ENCODE assay signal across 18 cellular contexts in genomic region chr12:56297400-56297799, GRCh38. TPM values are rescaled to one million over a fixed set of nuclear protein-coding genes. Genes with fewer than 3 reads are reported as not detected.
DNase-seq lines count a peak whose midpoint lies in the region; ATAC-seq, FAIRE-seq and TF ChIP-seq lines count a peak whose summit lies in the region.
"Had no signal": no experiment of that assay in that cellular context is flagged by ENCODE, and none has a peak within 500 bp of the region (broad histone marks: within the 10 kb centered on the region; RNA-seq: fewer than 3 reads in every experiment).

No MANE protein-coding gene starts in this region.

- no peaks in the 10 kb centered on the region for H3K27me3 Mint-ChIP-seq in activated T-cell treated with anti-CD3 and anti-CD28 coated beads, Interleukin-2, amount 50 U/mL, for 72 hours (ENCODE audit: low read depth)
- peaks cover 7% of the 10 kb centered on the region for H3K27me3 Mint-ChIP-seq in endothelial cell (ENCODE audit: unreplicated experiment)

- 28% methylated on average over 8 of the region's 8 CpGs for WGBS in GM12878 (ENCODE audit: insufficient coverage, insufficient replicate concordance, low lambda C conversion rate, missing lambda C conversion rate)

- RAD21 ChIA-PET in GM12878 (lab: Charles Lee; ENCODE audit: unreplicated experiment) = interaction anchor here (0.8 to 1.0 kb wide), 2 partner anchors 36 to 91 kb away, joined by 3 read pairs; no protein-coding TSS in a partner anchor

- no peak for FAIRE-seq in GM12878 (lab: Jason Lieb, UNC)

- H3K36me3 Mint-ChIP-seq in activated T-cell treated with anti-CD3 and anti-CD28 coated beads, Interleukin-2, amount 50 U/mL, for 72 hours (ENCODE audit: insufficient read depth in 2 of 2) = peaks cover 4 to 15% of the 10 kb centered on the region in 2 donors
- peaks cover 4% of the 10 kb centered on the region for H3K36me3 Mint-ChIP-seq in endothelial cell (ENCODE audit: low read depth, unreplicated experiment)

- CTCF ChIA-PET in GM12878 (lab: Yijun Ruan, JAX) = interaction anchor here (0.6 to 2.0 kb wide), 10 partner anchors 10 to 340 kb away, joined by 3 to 7 read pairs (median 4); partner anchors contain the start of genes COQ10A and RNF41

- DNase-seq in activated T-cell treated with anti-CD3 and anti-CD28 coated beads, Interleukin-2, amount 50 U/mL, for 72 hours = no peak
- no peak for DNase-seq in activated T-cell treated with anti-CD3 and anti-CD28 coated beads, Interleukin-2, amount 50 U/mL, for 48 hours
- DNase-seq in GM12878 (ENCODE audit: low read depth, low spot score) = no peak
- no peak for DNase-seq in gastrocnemius medialis
- no peak for DNase-seq in tibial artery
- no peak for DNase-seq in endothelial cell (ENCODE audit: low spot score)
- DNase-seq in erythroblast (lab: John Stamatoyannopoulos, UW) = no peak
- DNase-seq: central memory CD4-positive, alpha-beta T cell; DMS53; KG1; lower lobe of right lung; NCI-H1694; NCI-H524 treated with DMSO at 0.1 percent for 48 hours; occipital lobe; RPMI8226; stimulated activated CD4-positive, alpha-beta T cell treated with anti-CD3 and anti-CD28 coated beads, Interleukin-12 subunit alpha, Interleukin-12 subunit beta, amount 100 ng/mL, for 4 hours had no signal

- H3K27me3 ChIP-seq in OCI-LY1 (ENCODE audit: insufficient read depth, low read length) (no peaks in the 10 kb centered on the region), GM12878 (replicated peaks in 1 of 2; ENCODE audit: control insufficient read depth in 2 of 2, insufficient read depth in 2 of 2, low read length in 1 of 2) (no peaks in the 10 kb centered on the region), gastrocnemius medialis (no peaks in the 10 kb centered on the region), tibial artery (no peaks in the 10 kb centered on the region)
- H3K27me3 ChIP-seq: esophagus muscularis mucosa had no signal

- TF ChIP-seq EP300 in GM12878 (IDR thresholded peaks at IDR 0.05; ENCODE audit: borderline replicate concordance in 1 of 2, control insufficient read depth in 1 of 2, low read depth in 2 of 2, low read length in 2 of 2) = no peak

- ATAC-seq in activated T-cell treated with anti-CD3 and anti-CD28 coated beads, Interleukin-2, amount 50 U/mL, for 72 hours (replicated peaks in 1 of 2) = no peak
- ATAC-seq in GM12878 (no peak), gastrocnemius medialis (no peak)
- ATAC-seq: lower lobe of right lung had no signal

- no peak overlapping the region; the same call in 1 of the 2 replicates for H3K9ac ChIP-seq in OCI-LY1 (ENCODE audit: low read length)
- H3K9ac ChIP-seq in GM12878 (ENCODE audit: control insufficient read depth, insufficient read depth, low read length) = no peak overlapping the region

- H4K20me1 ChIP-seq in OCI-LY1 (ENCODE audit: insufficient read depth, low read length) (no peaks in the 10 kb centered on the region), GM12878 (ENCODE audit: control insufficient read depth, insufficient read depth) (no peaks in the 10 kb centered on the region)

- intact Hi-C loops in GM12878 (cut with micrococcal nuclease; ENCODE audit: unreplicated experiment) = no loop called here
- intact Hi-C loops in gastrocnemius medialis (cut with DNase I; ENCODE audit: low total_unique reads) = no loop called here
- intact Hi-C loops in tibial artery (cut with DNase I; ENCODE audit: low total_unique reads) = no loop called here

- peak overlapping the region; percentile 81 for H3K27ac Mint-ChIP-seq in activated T-cell treated with anti-CD3 and anti-CD28 coated beads, Interleukin-2, amount 50 U/mL, for 72 hours
- no peak overlapping the region for H3K27ac Mint-ChIP-seq in endothelial cell (ENCODE audit: unreplicated experiment)

- no peaks in the 10 kb centered on the region for H3K9me2 ChIP-seq in OCI-LY1 (ENCODE audit: low read depth, low read length)

- H3K79me2 ChIP-seq in OCI-LY1 (ENCODE audit: insufficient read depth, low read length) (peaks cover 69% of the 10 kb centered on the region), GM12878 (ENCODE audit: control insufficient read depth, insufficient read depth, low read length) (peaks cover 62% of the 10 kb centered on the region)

- H2AFZ ChIP-seq in OCI-LY1 (ENCODE audit: low read length) (no peak overlapping the region), GM12878 (ENCODE audit: control insufficient read depth, low read depth, low read length) (no peak overlapping the region)

- POLR2A ChIA-PET in GM12878 (lab: Charles Lee) = interaction anchor here (0.5 to 2.2 kb wide), 6 partner anchors 19 to 253 kb away, joined by 3 to 8 read pairs (median 5); partner anchors contain the start of genes CNPY2 and COQ10A

- no peaks in the 10 kb centered on the region for H3K9me3 Mint-ChIP-seq in activated T-cell treated with anti-CD3 and anti-CD28 coated beads, Interleukin-2, amount 50 U/mL, for 72 hours
- H3K9me3 Mint-ChIP-seq in endothelial cell (ENCODE audit: unreplicated experiment) = no peaks in the 10 kb centered on the region

- H3K36me3 ChIP-seq in OCI-LY1 (ENCODE audit: insufficient read depth, low read length) (peaks cover 52% of the 10 kb centered on the region), GM12878 (ENCODE audit: control insufficient read depth in 2 of 2, insufficient read depth in 2 of 2, low read length in 1 of 2) (peaks cover 0 to 10% of the 10 kb centered on the region in 2 experiments; a peak in 1 of 4 replicates), gastrocnemius medialis (no peaks in the 10 kb centered on the region), tibial artery (no peaks in the 10 kb centered on the region)

- TF ChIP-seq CTCF in OCI-LY1 (IDR thresholded peaks at IDR 0.05; ENCODE audit: low read length) (no peak), GM12878 (IDR thresholded peaks at IDR 0.05 in 2 of 3, conservative IDR thresholded peaks at IDR 0.05 in 1 of 3; ENCODE audit: control insufficient read depth in 2 of 3, extremely low read depth in 1 of 3, insufficient read depth in 1 of 3, low read depth in 3 of 3, low read length in 3 of 3) (no peak), gastrocnemius medialis (IDR thresholded peaks at IDR 0.05 in 4 of 5, conservative IDR thresholded peaks at IDR 0.05 in 1 of 5) (no peak), tibial artery (IDR thresholded peaks at IDR 0.05) (no peak), endothelial cell (IDR thresholded peaks at IDR 0.05; ENCODE audit: unreplicated experiment) (no peak)

- in situ Hi-C loops in GM12878 (cut with MboI) (no loop called here), gastrocnemius medialis (cut with MboI; ENCODE audit: low sequenced_read_pairs in 4 of 4) (no loop called here)

- TF ChIP-seq POLR2A in GM12878 (IDR thresholded peaks at IDR 0.05; ENCODE audit: low read depth, low read length) (no peak), gastrocnemius medialis (IDR thresholded peaks at IDR 0.05) (no peak), erythroblast (IDR thresholded peaks at IDR 0.05; ENCODE audit: low read length) (no peak)

- peak overlapping the region; percentile 9 for H3K4me3 ChIP-seq in OCI-LY1 (ENCODE audit: low read depth, low read length, poor library complexity, severe bottlenecking)
- peak overlapping the region; percentile 93 for H3K4me3 ChIP-seq in GM12878
- H3K4me3 ChIP-seq in gastrocnemius medialis = no peak overlapping the region
- no peak overlapping the region for H3K4me3 ChIP-seq in tibial artery
- H3K4me3 ChIP-seq: esophagus muscularis mucosa, lower lobe of right lung had no signal

- peaks cover 68% of the 10 kb centered on the region for H3K4me1 Mint-ChIP-seq in activated T-cell treated with anti-CD3 and anti-CD28 coated beads, Interleukin-2, amount 50 U/mL, for 72 hours (ENCODE audit: low read depth)
- H3K4me1 Mint-ChIP-seq in endothelial cell (ENCODE audit: unreplicated experiment) = peaks cover 10% of the 10 kb centered on the region

- peak overlapping the region; percentile 10 for H3K27ac ChIP-seq in OCI-LY1 (ENCODE audit: low read depth, low read length, poor library complexity, severe bottlenecking)
- H3K27ac ChIP-seq in GM12878 (ENCODE audit: control insufficient read depth, insufficient read depth) = peak overlapping the region; percentile 7; the same call in 1 of the 2 replicates
- peak overlapping the region; percentile 91 to 97 (median 94) for H3K27ac ChIP-seq in gastrocnemius medialis
- H3K27ac ChIP-seq in tibial artery = no peak overlapping the region
- H3K27ac ChIP-seq: lower lobe of right lung had no signal

- H3K4me1 ChIP-seq in OCI-LY1 (ENCODE audit: insufficient read depth, low read length, severe bottlenecking) (peaks cover 53% of the 10 kb centered on the region), GM12878 (ENCODE audit: control insufficient read depth, insufficient read depth, low read length) (peaks cover 27% of the 10 kb centered on the region), gastrocnemius medialis (peaks cover 79 to 88% of the 10 kb centered on the region in 2 donors), tibial artery (peaks cover 0 to 58% (median 37%) of the 10 kb centered on the region in 4 donors)

- no peaks in the 10 kb centered on the region for H3F3A ChIP-seq in OCI-LY1 (ENCODE audit: insufficient read depth, low read length)

- no TSS peak for BruUV-seq in GM12878 (replicated peaks; lab: Mats Ljungman, UMichigan)

- SMC1A ChIA-PET in GM12878 (lab: Charles Lee; ENCODE audit: uncharacterized antibody, unreplicated experiment) = interaction anchor here (1.0 to 2.8 kb wide), 9 partner anchors 12 to 178 kb away, joined by 3 to 14 read pairs (median 4); no protein-coding TSS in a partner anchor

- peak overlapping the region; percentile 4 to 48 for H3K4me3 Mint-ChIP-seq in activated T-cell treated with anti-CD3 and anti-CD28 coated beads, Interleukin-2, amount 50 U/mL, for 72 hours
- no peak overlapping the region for H3K4me3 Mint-ChIP-seq in endothelial cell (ENCODE audit: unreplicated experiment)

- TF ChIP-seq RAD21 in GM12878 (IDR thresholded peaks at IDR 0.05; ENCODE audit: insufficient read depth, low read depth, low read length) = no peak

- H3K9me3 ChIP-seq in OCI-LY1 (ENCODE audit: low read length) (no peaks in the 10 kb centered on the region), GM12878 (replicated peaks; ENCODE audit: control insufficient read depth, insufficient read depth, low read length) (no peaks in the 10 kb centered on the region), gastrocnemius medialis (no peaks in the 10 kb centered on the region), tibial artery (no peaks in the 10 kb centered on the region)
- H3K9me3 ChIP-seq: esophagus muscularis mucosa, lower lobe of right lung had no signal

- H3K4me2 ChIP-seq in OCI-LY1 (ENCODE audit: low read length) (peak overlapping the region; percentile 91), GM12878 (ENCODE audit: control insufficient read depth, insufficient read depth) (peak overlapping the region; percentile 70)

RNA-seq across cellular contexts. Expression of gene CS, which starts 2.7 kb away (rescaled TPM):
- total RNA-seq in activated T-cell treated with anti-CD3 and anti-CD28 coated beads, Interleukin-2, amount 50 U/mL, for 72 hours = 100 to 1,000 TPM; 261 to 319 TPM
- 118 and 131 TPM in 2 replicates for total RNA-seq in GM12878 (2013; cell fraction: nucleolus; rRNA removed)
- total RNA-seq in GM12878 (2014; rRNA removed) (105 and 109 TPM in 2 replicates), GM12878 (2014; rRNA removed; fragmentation: Illumina TruSeq; extraction: Trizol) (111 and 119 TPM in 2 replicates), GM12878 (2021) (276 and 302 TPM in 2 replicates), gastrocnemius medialis (100 to 1,000 TPM; 211 to 359 (median 271) TPM), endothelial cell (ENCODE audit: unreplicated experiment) (187 TPM)
- 93.7 TPM for polyA plus RNA-seq in GM12878 (2011; ENCODE audit: low read depth)
- polyA plus RNA-seq in GM12878 (2011; rRNA removed) (71.2 and 159 TPM in 2 replicates), GM12878 (2014; fragmentation: Illumina TruSeq; extraction: Trizol) (237 and 305 TPM in 2 replicates), GM12878 (2014; fragmentation: Nextera tagmentation; extraction: Ambion mirVana) (100 to 1,000 TPM in 1 of 2 experiments, 10 to 100 TPM in 1; 64.9 to 104 TPM), GM12878 (2014; rRNA removed) (115 and 140 TPM in 2 replicates), GM12878 (2016; fragmentation: Nextera tagmentation; extraction: Ambion mirVana) (100 to 1,000 TPM; 182 to 196 TPM)
- polyA plus RNA-seq in GM12878 (2011; cell fraction: cytosol; rRNA removed) = 117 and 179 TPM in 2 replicates
- 139 and 160 TPM in 2 replicates for polyA plus RNA-seq in GM12878 (2011; cell fraction: nucleus; rRNA removed)
- 94.4 and 99.4 TPM in 2 replicates for polyA plus RNA-seq in GM12878 (2012)
- 95.4 and 137 TPM in 2 replicates for polyA minus RNA-seq in GM12878 (2011; rRNA and poly(A)+ RNA removed)
- polyA minus RNA-seq in GM12878 (2011; cell fraction: cytosol; rRNA and poly(A)+ RNA removed) = 96.9 and 155 TPM in 2 replicates
- polyA minus RNA-seq in GM12878 (2011; cell fraction: nucleus; rRNA and poly(A)+ RNA removed) = 51.6 and 56.0 TPM in 2 replicates

RNA-seq across cellular contexts. Expression of gene CNPY2, which starts 18.4 kb away (rescaled TPM):
- total RNA-seq in activated T-cell treated with anti-CD3 and anti-CD28 coated beads, Interleukin-2, amount 50 U/mL, for 72 hours = 100 to 1,000 TPM in 1 of 2 donors, 10 to 100 TPM in 1; 97.8 to 117 TPM
- 80.3 and 84.0 TPM in 2 replicates for total RNA-seq in GM12878 (2013; cell fraction: nucleolus; rRNA removed)
- total RNA-seq in GM12878 (2014; rRNA removed) (68.2 and 70.2 TPM in 2 replicates), GM12878 (2014; rRNA removed; fragmentation: Illumina TruSeq; extraction: Trizol) (63.9 and 73.6 TPM in 2 replicates), GM12878 (2021) (75.0 and 93.7 TPM in 2 replicates), gastrocnemius medialis (10 to 100 TPM; 21.7 to 59.1 (median 28.4) TPM), endothelial cell (ENCODE audit: unreplicated experiment) (203 TPM)
- polyA plus RNA-seq in GM12878 (2011; ENCODE audit: low read depth) = 70.9 TPM
- polyA plus RNA-seq in GM12878 (2011; rRNA removed) (125 and 131 TPM in 2 replicates), GM12878 (2014; fragmentation: Illumina TruSeq; extraction: Trizol) (77.7 and 81.8 TPM in 2 replicates), GM12878 (2014; fragmentation: Nextera tagmentation; extraction: Ambion mirVana) (10 to 100 TPM; 25.0 to 50.3 TPM), GM12878 (2014; rRNA removed) (91.8 and 101 TPM in 2 replicates), GM12878 (2016; fragmentation: Nextera tagmentation; extraction: Ambion mirVana) (100 to 1,000 TPM; 264 to 276 TPM)
- 102 and 103 TPM in 2 replicates for polyA plus RNA-seq in GM12878 (2011; cell fraction: cytosol; rRNA removed)
- polyA plus RNA-seq in GM12878 (2011; cell fraction: nucleus; rRNA removed) = 60.1 and 60.3 TPM in 2 replicates
- 69.2 and 98.1 TPM in 2 replicates for polyA plus RNA-seq in GM12878 (2012)
- polyA minus RNA-seq in GM12878 (2011; rRNA and poly(A)+ RNA removed) = 59.5 and 97.1 TPM in 2 replicates
- 16.9 and 22.7 TPM in 2 replicates for polyA minus RNA-seq in GM12878 (2011; cell fraction: cytosol; rRNA and poly(A)+ RNA removed)
- 19.9 and 26.8 TPM in 2 replicates for polyA minus RNA-seq in GM12878 (2011; cell fraction: nucleus; rRNA and poly(A)+ RNA removed)

RNA-seq across cellular contexts. Expression of gene COQ10A, which starts 30.7 kb away (rescaled TPM):
- total RNA-seq in activated T-cell treated with anti-CD3 and anti-CD28 coated beads, Interleukin-2, amount 50 U/mL, for 72 hours = 1 to 10 TPM; 5.9 to 7.3 TPM
- 16.6 and 20.4 TPM in 2 replicates for total RNA-seq in GM12878 (2013; cell fraction: nucleolus; rRNA removed)
- 7.6 and 7.9 TPM in 2 replicates for total RNA-seq in GM12878 (2014; rRNA removed)
- 4.4 and 5.7 TPM in 2 replicates for total RNA-seq in GM12878 (2014; rRNA removed; fragmentation: Illumina TruSeq; extraction: Trizol)
- 6.1 and 7.8 TPM in 2 replicates for total RNA-seq in GM12878 (2021)
- 4.2 TPM for polyA plus RNA-seq in GM12878 (2011; ENCODE audit: low read depth)
- 19.5 and 20.9 TPM in 2 replicates for polyA plus RNA-seq in GM12878 (2011; rRNA removed)
- polyA plus RNA-seq in GM12878 (2011; cell fraction: cytosol; rRNA removed) = 18.8 and 20.9 TPM in 2 replicates
- 24.5 and 28.2 TPM in 2 replicates for polyA plus RNA-seq in GM12878 (2011; cell fraction: nucleus; rRNA removed)
- polyA plus RNA-seq in GM12878 (2012) = 5.8 and 6.7 TPM in 2 replicates
- polyA plus RNA-seq in GM12878 (2014; fragmentation: Illumina TruSeq; extraction: Trizol) = 8.8 and 9.5 TPM in 2 replicates
- polyA plus RNA-seq in GM12878 (2014; fragmentation: Nextera tagmentation; extraction: Ambion mirVana) = 1 to 10 TPM; 3.3 to 4.5 TPM
- 10.2 and 11.7 TPM in 2 replicates for polyA plus RNA-seq in GM12878 (2014; rRNA removed)
- 1 to 10 TPM; 4.4 to 6.0 TPM for polyA plus RNA-seq in GM12878 (2016; fragmentation: Nextera tagmentation; extraction: Ambion mirVana)
- polyA minus RNA-seq in GM12878 (2011; rRNA and poly(A)+ RNA removed) = 12.9 and 14.1 TPM in 2 replicates
- 4.0 and 5.6 TPM in 2 replicates for polyA minus RNA-seq in GM12878 (2011; cell fraction: cytosol; rRNA and poly(A)+ RNA removed)
- polyA minus RNA-seq in GM12878 (2011; cell fraction: nucleus; rRNA and poly(A)+ RNA removed) = 8.8 and 11.9 TPM in 2 replicates
- 10 to 100 TPM; 17.7 to 90.1 (median 54.5) TPM for total RNA-seq in gastrocnemius medialis
- 20.3 TPM for total RNA-seq in endothelial cell (ENCODE audit: unreplicated experiment)

RNA-seq across cellular contexts. Expression of gene PAN2, which starts 36.4 kb away (rescaled TPM):
- total RNA-seq in activated T-cell treated with anti-CD3 and anti-CD28 coated beads, Interleukin-2, amount 50 U/mL, for 72 hours = 100 to 1,000 TPM; 112 to 139 TPM
- 244 and 269 TPM in 2 replicates for total RNA-seq in GM12878 (2013; cell fraction: nucleolus; rRNA removed)
- 33.7 and 36.4 TPM in 2 replicates for total RNA-seq in GM12878 (2014; rRNA removed)
- total RNA-seq in GM12878 (2014; rRNA removed; fragmentation: Illumina TruSeq; extraction: Trizol) = 20.2 and 22.3 TPM in 2 replicates
- 41.2 and 41.7 TPM in 2 replicates for total RNA-seq in GM12878 (2021)
- 51.4 TPM for polyA plus RNA-seq in GM12878 (2011; ENCODE audit: low read depth)
- 61.8 and 64.5 TPM in 2 replicates for polyA plus RNA-seq in GM12878 (2011; rRNA removed)
- 37.7 and 38.3 TPM in 2 replicates for polyA plus RNA-seq in GM12878 (2011; cell fraction: cytosol; rRNA removed)
- polyA plus RNA-seq in GM12878 (2011; cell fraction: nucleus; rRNA removed) = 574 and 803 TPM in 2 replicates
- polyA plus RNA-seq in GM12878 (2012) = 60.8 and 71.0 TPM in 2 replicates
- 37.0 and 46.7 TPM in 2 replicates for polyA plus RNA-seq in GM12878 (2014; fragmentation: Illumina TruSeq; extraction: Trizol)
- polyA plus RNA-seq in GM12878 (2014; fragmentation: Nextera tagmentation; extraction: Ambion mirVana) = 10 to 100 TPM; 14.4 to 14.5 TPM
- polyA plus RNA-seq in GM12878 (2014; rRNA removed) = 41.5 and 42.4 TPM in 2 replicates
- 10 to 100 TPM; 25.9 to 33.4 TPM for polyA plus RNA-seq in GM12878 (2016; fragmentation: Nextera tagmentation; extraction: Ambion mirVana)
- polyA minus RNA-seq in GM12878 (2011; rRNA and poly(A)+ RNA removed) = 40.8 and 56.2 TPM in 2 replicates
- 11.8 and 12.9 TPM in 2 replicates for polyA minus RNA-seq in GM12878 (2011; cell fraction: cytosol; rRNA and poly(A)+ RNA removed)
- polyA minus RNA-seq in GM12878 (2011; cell fraction: nucleus; rRNA and poly(A)+ RNA removed) = 95.8 and 97.1 TPM in 2 replicates
- total RNA-seq in gastrocnemius medialis = 10 to 100 TPM in 2 of 4 donors, 1 to 10 TPM in 2; 7.8 to 33.0 (median 11.6) TPM
- 55.7 TPM for total RNA-seq in endothelial cell (ENCODE audit: unreplicated experiment)

RNA-seq across cellular contexts. Expression of gene ANKRD52, which starts 39.2 kb away (rescaled TPM):
- total RNA-seq in activated T-cell treated with anti-CD3 and anti-CD28 coated beads, Interleukin-2, amount 50 U/mL, for 72 hours = 10 to 100 TPM; 46.7 to 50.7 TPM
- 24.3 and 27.1 TPM in 2 replicates for total RNA-seq in GM12878 (2013; cell fraction: nucleolus; rRNA removed)
- 7.9 and 8.1 TPM in 2 replicates for total RNA-seq in GM12878 (2014; rRNA removed)
- 6.3 and 7.5 TPM in 2 replicates for total RNA-seq in GM12878 (2014; rRNA removed; fragmentation: Illumina TruSeq; extraction: Trizol)
- total RNA-seq in GM12878 (2021) = 49.7 and 52.3 TPM in 2 replicates
- 6.4 TPM for polyA plus RNA-seq in GM12878 (2011; ENCODE audit: low read depth)
- 4.7 and 11.7 TPM in 2 replicates for polyA plus RNA-seq in GM12878 (2011; rRNA removed)
- 14.7 and 16.1 TPM in 2 replicates for polyA plus RNA-seq in GM12878 (2011; cell fraction: cytosol; rRNA removed)
- polyA plus RNA-seq in GM12878 (2011; cell fraction: nucleus; rRNA removed) = 29.4 and 42.3 TPM in 2 replicates
- 11.3 and 15.0 TPM in 2 replicates for polyA plus RNA-seq in GM12878 (2012)
- polyA plus RNA-seq in GM12878 (2014; fragmentation: Illumina TruSeq; extraction: Trizol) = 17.7 and 24.0 TPM in 2 replicates
- 1 to 10 TPM in 1 of 2 experiments, under 1 TPM in 1; 0.90 to 1.2 TPM for polyA plus RNA-seq in GM12878 (2014; fragmentation: Nextera tagmentation; extraction: Ambion mirVana)
- polyA plus RNA-seq in GM12878 (2014; rRNA removed) = 20.6 and 23.9 TPM in 2 replicates
- polyA plus RNA-seq in GM12878 (2016; fragmentation: Nextera tagmentation; extraction: Ambion mirVana) = 10 to 100 TPM; 50.6 to 55.3 TPM
- polyA minus RNA-seq in GM12878 (2011; rRNA and poly(A)+ RNA removed) = 21.0 TPM in 2 replicates
- polyA minus RNA-seq in GM12878 (2011; cell fraction: cytosol; rRNA and poly(A)+ RNA removed) = 13.9 and 14.7 TPM in 2 replicates
- polyA minus RNA-seq in GM12878 (2011; cell fraction: nucleus; rRNA and poly(A)+ RNA removed) = 8.8 and 13.4 TPM in 2 replicates
- 10 to 100 TPM; 14.7 to 30.9 (median 18.9) TPM for total RNA-seq in gastrocnemius medialis
- 48.5 TPM for total RNA-seq in endothelial cell (ENCODE audit: unreplicated experiment)

Comparison
In these comparisons a context has a peak if more than half of its experiments do, and no peak if none do; other contexts are left out.
1. H3K27ac ChIP-seq: peak in OCI-LY1 (single experiment), GM12878 (single experiment) and gastrocnemius medialis (4 of 4); none in tibial artery (0 of 2).
2. H3K4me3 ChIP-seq: peak in OCI-LY1 (single experiment) and GM12878 (single experiment); none in gastrocnemius medialis (0 of 4) and tibial artery (0 of 2).